1 cellular context compared by ENCODE assay signal in the genomic region with DNA sequence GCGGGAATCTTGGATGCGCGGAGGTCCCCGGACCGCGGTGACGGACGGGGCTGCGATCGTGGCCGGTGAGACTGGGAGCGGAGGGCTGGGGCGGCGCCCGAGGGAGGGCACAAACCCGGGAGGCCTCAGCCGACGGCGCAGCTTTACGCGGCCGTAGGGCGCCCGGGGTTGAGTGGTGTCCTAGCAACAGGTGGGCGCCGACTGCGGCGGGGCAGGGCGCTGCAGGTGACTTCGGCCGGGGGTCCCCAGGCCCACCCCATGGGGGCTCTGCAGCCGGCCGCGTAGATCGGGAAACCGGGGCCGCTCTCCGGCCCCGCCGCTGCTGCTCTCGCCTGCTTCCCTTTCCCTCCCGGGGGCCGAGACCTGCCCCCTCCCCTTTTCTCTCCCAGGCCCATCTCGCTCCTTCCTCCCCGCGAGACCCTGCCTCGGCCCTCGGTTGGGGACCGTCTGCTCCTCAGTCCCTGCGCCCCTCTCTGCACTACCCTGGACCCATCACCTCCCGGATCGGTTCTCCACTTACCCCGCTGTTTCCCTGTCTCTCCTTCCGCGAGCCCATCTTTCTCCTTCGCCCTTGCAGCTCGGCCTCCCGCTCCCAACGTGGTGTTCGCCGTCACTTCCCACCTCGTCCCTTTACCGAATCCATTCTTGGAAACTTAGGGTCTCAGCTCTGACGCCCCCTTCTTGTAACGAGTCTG.
TF ChIP-seq lines count a peak whose summit lies in the region.

No MANE protein-coding gene starts in this region.

TF ChIP-seq in neural cell, 6 proteins besides CTCF, POLR2A, EP300 and RAD21 (continued from another document):
- TF ChIP-seq, protein P1, sequence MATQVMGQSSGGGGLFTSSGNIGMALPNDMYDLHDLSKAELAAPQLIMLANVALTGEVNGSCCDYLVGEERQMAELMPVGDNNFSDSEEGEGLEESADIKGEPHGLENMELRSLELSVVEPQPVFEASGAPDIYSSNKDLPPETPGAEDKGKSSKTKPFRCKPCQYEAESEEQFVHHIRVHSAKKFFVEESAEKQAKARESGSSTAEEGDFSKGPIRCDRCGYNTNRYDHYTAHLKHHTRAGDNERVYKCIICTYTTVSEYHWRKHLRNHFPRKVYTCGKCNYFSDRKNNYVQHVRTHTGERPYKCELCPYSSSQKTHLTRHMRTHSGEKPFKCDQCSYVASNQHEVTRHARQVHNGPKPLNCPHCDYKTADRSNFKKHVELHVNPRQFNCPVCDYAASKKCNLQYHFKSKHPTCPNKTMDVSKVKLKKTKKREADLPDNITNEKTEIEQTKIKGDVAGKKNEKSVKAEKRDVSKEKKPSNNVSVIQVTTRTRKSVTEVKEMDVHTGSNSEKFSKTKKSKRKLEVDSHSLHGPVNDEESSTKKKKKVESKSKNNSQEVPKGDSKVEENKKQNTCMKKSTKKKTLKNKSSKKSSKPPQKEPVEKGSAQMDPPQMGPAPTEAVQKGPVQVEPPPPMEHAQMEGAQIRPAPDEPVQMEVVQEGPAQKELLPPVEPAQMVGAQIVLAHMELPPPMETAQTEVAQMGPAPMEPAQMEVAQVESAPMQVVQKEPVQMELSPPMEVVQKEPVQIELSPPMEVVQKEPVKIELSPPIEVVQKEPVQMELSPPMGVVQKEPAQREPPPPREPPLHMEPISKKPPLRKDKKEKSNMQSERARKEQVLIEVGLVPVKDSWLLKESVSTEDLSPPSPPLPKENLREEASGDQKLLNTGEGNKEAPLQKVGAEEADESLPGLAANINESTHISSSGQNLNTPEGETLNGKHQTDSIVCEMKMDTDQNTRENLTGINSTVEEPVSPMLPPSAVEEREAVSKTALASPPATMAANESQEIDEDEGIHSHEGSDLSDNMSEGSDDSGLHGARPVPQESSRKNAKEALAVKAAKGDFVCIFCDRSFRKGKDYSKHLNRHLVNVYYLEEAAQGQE (IDR thresholded peaks at IDR 0.05; ENCODE audit: borderline replicate concordance): no peak
- TF ChIP-seq SMC3 (conservative IDR thresholded peaks at IDR 0.05; ENCODE audit: poor library complexity) (no peak), EZH2 (IDR thresholded peaks at IDR 0.05; ENCODE audit: borderline replicate concordance, insufficient read depth, low read length, poor library complexity, severe bottlenecking) (no peak)
TF ChIP-seq in neural cell: peak in this region for 0.
